Comparison of ENCODE assay signal across 8 cellular contexts in the genomic region with DNA sequence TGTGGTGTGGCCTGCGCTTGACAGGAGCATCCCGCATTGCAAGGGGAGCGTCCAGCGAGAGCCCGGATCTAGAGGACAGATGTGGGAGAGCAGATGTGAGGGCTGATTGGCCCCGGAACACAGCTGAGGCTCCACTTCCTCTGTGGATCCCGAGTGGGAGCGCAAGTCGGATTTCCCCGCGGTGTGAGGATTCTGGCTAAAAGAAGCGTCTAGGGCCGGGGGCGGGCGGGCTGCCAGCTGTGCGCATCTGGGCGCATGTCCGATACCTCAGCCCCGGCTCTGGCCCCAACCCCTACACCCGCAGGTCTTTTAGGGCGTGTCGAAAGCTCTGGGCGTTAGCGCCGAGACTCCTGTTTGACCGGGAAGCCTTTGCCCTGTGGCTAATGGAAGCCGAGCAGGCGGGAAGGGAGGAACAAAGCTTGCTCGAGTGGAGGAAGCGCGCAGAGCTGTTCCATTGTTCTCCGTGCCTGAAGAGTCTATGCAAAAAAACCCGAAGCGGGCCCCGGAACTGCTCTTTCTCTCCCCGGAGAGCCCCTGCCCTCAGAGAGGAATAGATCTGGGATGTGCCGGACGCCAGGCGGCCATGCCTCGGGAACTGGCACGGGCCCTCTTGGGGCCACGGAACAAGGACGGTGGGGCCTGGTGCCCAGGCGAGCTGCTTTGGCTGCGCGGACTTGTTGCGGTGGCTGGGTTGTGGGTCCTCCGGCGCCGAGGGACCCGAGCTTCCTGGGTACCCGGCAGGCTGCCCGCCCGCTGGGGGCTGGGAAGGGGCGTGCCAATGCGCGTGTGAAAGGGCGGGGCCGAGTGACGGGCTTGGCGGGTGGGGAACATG.
DNase-seq lines count a peak whose midpoint lies in the region; ATAC-seq, FAIRE-seq and TF ChIP-seq lines count a peak whose summit lies in the region.

No MANE protein-coding gene starts in this region.

- peak overlapping the region; percentile 62 for H2AFZ ChIP-seq in Loucy (ENCODE audit: low read length)

- no peaks in the 10 kb centered on the region for H3K4me1 ChIP-seq in Loucy (ENCODE audit: insufficient read depth, low read length, poor library complexity, severe bottlenecking)

- no peaks in the 10 kb centered on the region for H4K20me1 ChIP-seq in Loucy (ENCODE audit: insufficient read depth, low read length, poor library complexity, severe bottlenecking)

- H3K9me3 ChIP-seq in Loucy (ENCODE audit: insufficient read depth, low read depth, low read length), result no peaks in the 10 kb centered on the region

- TF ChIP-seq CTCF in AG10803 (conservative IDR thresholded peaks at IDR 0.05; ENCODE audit: low read length) (no peak), Loucy (conservative IDR thresholded peaks at IDR 0.05; ENCODE audit: low read length) (no peak), WI38 (IDR thresholded peaks at IDR 0.05; ENCODE audit: low read depth, low read length) (no peak), omental fat pad (IDR thresholded peaks at IDR 0.05) (no peak)

- H3F3A ChIP-seq in Loucy (ENCODE audit: low read depth), result no peaks in the 10 kb centered on the region

- peak; percentile 52 for ATAC-seq in omental fat pad (ENCODE audit: low FRiP score)

- FAIRE-seq in GM19239 (lab: Jason Lieb, UNC), result no peak

- DNase-seq in AG10803 (ENCODE audit: low read depth) (peak; percentile 79), globus pallidus (ENCODE audit: low spot score) (peak; percentile 77), omental fat pad (ENCODE audit: low spot score) (peak; percentile 44), GM19239 (ENCODE audit: insufficient read length, low spot score) (no peak), HK-2 (ENCODE audit: unreplicated experiment) (no peak)
- no peak for DNase-seq in activated CD4-positive, alpha-beta T cell treated with anti-CD3 and anti-CD28 coated beads for 48 hours

- H3K27me3 ChIP-seq in Loucy (ENCODE audit: insufficient read depth, low read length, poor library complexity, severe bottlenecking), result no peaks in the 10 kb centered on the region

- H3K4me3 ChIP-seq in AG10803 (ENCODE audit: low read length) (peak overlapping the region; percentile 91), Loucy (ENCODE audit: low read length, poor library complexity, severe bottlenecking) (peak overlapping the region; percentile 70), WI38 (ENCODE audit: low read depth, low read length) (peak overlapping the region; percentile 97)

- H3K4me2 ChIP-seq in Loucy (ENCODE audit: low read depth, low read length, poor library complexity, severe bottlenecking), result peak overlapping the region; percentile 77

- peak overlapping the region; percentile 38 for H3K9ac ChIP-seq in Loucy (ENCODE audit: low read depth, low read length, poor library complexity, severe bottlenecking)

- H3K9me2 ChIP-seq in Loucy (replicated peaks; ENCODE audit: low read depth, low read length), result no peaks in the 10 kb centered on the region

- H3K36me3 ChIP-seq in Loucy (ENCODE audit: insufficient read depth, low read length), result no peaks in the 10 kb centered on the region

- no peaks in the 10 kb centered on the region for H3K79me2 ChIP-seq in Loucy (ENCODE audit: insufficient read depth, low read length)

Comparison
In these comparisons a context has a peak if more than half of its experiments do, and no peak if none do; other contexts are left out.
1. DNase-seq: peak in AG10803 (single experiment), globus pallidus (single experiment) and omental fat pad (single experiment); none in GM19239 (single experiment), activated CD4-positive, alpha-beta T cell treated with anti-CD3 and anti-CD28 coated beads for 48 hours (single experiment) and HK-2 (single experiment).
2. Peak in every context shown above with its lines, with median percentiles within 50 percentile points of each other: H3K4me3 ChIP-seq.